21 cellular contexts compared by ENCODE assay signal in the genomic region with DNA sequence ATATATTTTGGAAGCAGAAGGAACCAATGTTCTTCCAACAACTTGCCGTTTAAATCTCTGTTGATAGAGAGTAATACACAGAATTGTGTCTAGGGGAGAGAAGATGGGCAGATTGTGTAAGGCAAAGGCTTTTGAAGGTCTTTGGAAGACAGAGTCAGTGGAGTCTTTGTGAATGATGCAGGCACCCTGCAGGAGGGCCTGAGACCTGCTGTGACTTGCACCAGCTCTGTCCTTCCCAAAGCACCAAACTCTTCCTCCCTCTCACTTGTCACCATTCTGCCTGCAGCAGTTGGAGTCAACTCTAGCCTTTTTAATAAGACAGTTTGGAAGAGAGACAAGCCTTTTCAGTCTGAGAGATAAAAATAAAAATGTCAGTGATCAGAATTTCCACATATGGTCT.
A peak's percentile ranks its signal among the peaks of the same experiment; 100 is the strongest.
DNase-seq lines count a peak whose midpoint lies in the region; ATAC-seq, FAIRE-seq and TF ChIP-seq lines count a peak whose summit lies in the region.
"Had no signal": no experiment of that assay in that cellular context is flagged by ENCODE, and none has a peak within 500 bp of the region (broad histone marks: within the 10 kb centered on the region; RNA-seq: fewer than 3 reads in every experiment).

No MANE protein-coding gene starts in this region.

- H3K4me1 ChIP-seq in mammary epithelial cell (ENCODE audit: insufficient read depth, low read length), result peaks cover 4% of the 10 kb centered on the region
- peaks cover 8% of the 10 kb centered on the region for H3K4me1 ChIP-seq in ectodermal cell (ENCODE audit: control insufficient read depth, insufficient read depth, low read length)
- H3K4me1 ChIP-seq in keratinocyte (ENCODE audit: control insufficient read depth, extremely low read depth, insufficient read depth, low read length), result peaks cover 4% of the 10 kb centered on the region
- H3K4me1 ChIP-seq in testis, result no peaks in the 10 kb centered on the region
- H3K4me1 ChIP-seq: HAP-1 had no signal

- no peaks in the 10 kb centered on the region for H4K20me1 ChIP-seq in mammary epithelial cell (ENCODE audit: insufficient read depth, low read length)
- no peaks in the 10 kb centered on the region for H4K20me1 ChIP-seq in keratinocyte (ENCODE audit: control insufficient read depth, extremely low read depth, insufficient read depth, low read length)

- TF ChIP-seq CTCF in mammary epithelial cell (conservative IDR thresholded peaks at IDR 0.05 in 1 of 2, IDR thresholded peaks at IDR 0.05 in 1 of 2; ENCODE audit: extremely low read depth in 1 of 2, insufficient read depth in 1 of 2, low read depth in 1 of 2, low read length in 2 of 2) (peak in 1 of 2 donors; percentile 12), MCF 10A (IDR thresholded peaks at IDR 0.05; ENCODE audit: unreplicated experiment) (no peak), keratinocyte (optimal IDR thresholded peaks at IDR 0.05 in 1 of 3, IDR thresholded peaks at IDR 0.05 in 1 of 3, conservative IDR thresholded peaks at IDR 0.05 in 1 of 3; ENCODE audit: extremely low read depth in 1 of 3, insufficient read depth in 2 of 3, low read length in 3 of 3) (no peak), chondrocyte (IDR thresholded peaks at IDR 0.05) (no peak), testis (IDR thresholded peaks at IDR 0.05) (no peak)

- H3K4me3 Mint-ChIP-seq in MCF 10A (ENCODE audit: unreplicated experiment) (no peak overlapping the region), chondrocyte (ENCODE audit: unreplicated experiment) (no peak overlapping the region)
- H3K4me3 Mint-ChIP-seq: CD8-positive, alpha-beta memory T cell had no signal

- no peak overlapping the region for H3K4me3 ChIP-seq in mammary epithelial cell (replicated peaks in 1 of 3; ENCODE audit: insufficient read depth in 1 of 3, low read depth in 2 of 3, low read length in 3 of 3)
- H3K4me3 ChIP-seq in ectodermal cell (ENCODE audit: insufficient read depth, low read depth, low read length), result no peak overlapping the region
- no peak overlapping the region for H3K4me3 ChIP-seq in keratinocyte (ENCODE audit: control insufficient read depth in 2 of 3, extremely low read depth in 1 of 3, insufficient read depth in 2 of 3, low read depth in 1 of 3, low read length in 3 of 3)
- no peak overlapping the region for H3K4me3 ChIP-seq in testis
- H3K4me3 ChIP-seq: HAP-1 had no signal

- in situ Hi-C loops in mammary epithelial cell (cut with MboI; ENCODE audit: low sequenced_read_pairs in 2 of 2), result no loop called here

- H3K36me3 Mint-ChIP-seq in MCF 10A (ENCODE audit: insufficient read depth, unreplicated experiment) (no peaks in the 10 kb centered on the region), chondrocyte (ENCODE audit: low read depth) (peaks cover 2% of the 10 kb centered on the region)
- H3K36me3 Mint-ChIP-seq: CD8-positive, alpha-beta memory T cell had no signal

- WGBS in mammary epithelial cell (ENCODE audit: low coverage, missing lambda C conversion rate), result 18% methylated on average over 1 of the region's 1 CpG
- WGBS in ectodermal cell, 2 experiments, result 50 to 75% methylated on average over 1 of the region's 1 CpG
- 68 to 88% methylated on average over 1 of the region's 1 CpG for WGBS in testis, 2 donors

- H3K4me2 ChIP-seq in mammary epithelial cell (ENCODE audit: insufficient read depth, low read depth, low read length) (no peak overlapping the region), keratinocyte (ENCODE audit: control insufficient read depth, extremely low read depth, insufficient read depth, low read depth, low read length) (no peak overlapping the region)

- ATAC-seq in GM19455 (IDR thresholded peaks at IDR 0.05; ENCODE audit: unreplicated experiment), result no peak
- no peak for ATAC-seq in GM18498 (IDR thresholded peaks at IDR 0.05; ENCODE audit: unreplicated experiment)
- ATAC-seq: Panc1, Right ventricle myocardium inferior, SK-N-SH treated with all-trans-retinoic acid at 6 μM for 48 hours had no signal

- no peak for TF ChIP-seq POLR2A in testis (IDR thresholded peaks at IDR 0.05)

- H2AFZ ChIP-seq in mammary epithelial cell (ENCODE audit: low read depth, low read length) (no peak overlapping the region), keratinocyte (ENCODE audit: control insufficient read depth, low read length) (no peak overlapping the region)

- peak; percentile 62 for FAIRE-seq in keratinocyte (lab: Jason Lieb, UNC)
- FAIRE-seq: GM12892 had no signal

- H3K27me3 Mint-ChIP-seq in MCF 10A (ENCODE audit: insufficient read depth, unreplicated experiment), result no peaks in the 10 kb centered on the region
- peaks cover 5% of the 10 kb centered on the region for H3K27me3 Mint-ChIP-seq in chondrocyte (ENCODE audit: low read depth)

- no TSS peak for BruUV-seq in mammary epithelial cell (replicated peaks; lab: Mats Ljungman, UMichigan)
- no TSS peak for BruUV-seq in MCF 10A (replicated peaks; lab: Mats Ljungman, UMichigan)

- H3K9me1 ChIP-seq in keratinocyte (ENCODE audit: control insufficient read depth, extremely low read depth, insufficient read depth, low read length), result no peaks in the 10 kb centered on the region

- H3K79me2 ChIP-seq in mammary epithelial cell (ENCODE audit: insufficient read depth, low read length) (no peaks in the 10 kb centered on the region), keratinocyte (ENCODE audit: control insufficient read depth, insufficient read depth, low read length) (no peaks in the 10 kb centered on the region)

- CTCF ChIA-PET in mammary epithelial cell (lab: Charles Lee; ENCODE audit: low non-redundant PET), result no interaction called here
- CTCF ChIA-PET in MCF 10A (lab: Yijun Ruan, JAX), result interaction anchor here (0.6 kb wide), 1 partner anchor 22 kb away, joined by 3 read pairs; no protein-coding TSS in a partner anchor

- H3K4me1 Mint-ChIP-seq in MCF 10A (ENCODE audit: insufficient read depth, unreplicated experiment) (no peaks in the 10 kb centered on the region), chondrocyte (ENCODE audit: low read depth) (no peaks in the 10 kb centered on the region)
- H3K4me1 Mint-ChIP-seq: CD8-positive, alpha-beta memory T cell had no signal

- H3K27ac ChIP-seq in mammary epithelial cell (ENCODE audit: insufficient read depth, low read depth, low read length) (no peak overlapping the region), ectodermal cell (ENCODE audit: insufficient read depth, low read depth, low read length, poor library complexity, severe bottlenecking) (peak overlapping the region; percentile 28), keratinocyte (ENCODE audit: control insufficient read depth, insufficient read depth, low read length) (no peak overlapping the region), testis (no peak overlapping the region)

- H3K27ac Mint-ChIP-seq in MCF 10A (ENCODE audit: low read depth, unreplicated experiment) (no peak overlapping the region), chondrocyte (ENCODE audit: unreplicated experiment) (no peak overlapping the region)
- H3K27ac Mint-ChIP-seq: CD8-positive, alpha-beta memory T cell had no signal

- intact Hi-C loops in mammary epithelial cell (cut with micrococcal nuclease), result no loop called here
- intact Hi-C loops in MCF 10A (cut with micrococcal nuclease), result no loop called here
- intact Hi-C loops in testis (cut with DNase I; ENCODE audit: low total_unique reads), result no loop called here

- POLR2A ChIA-PET in MCF 10A (lab: Yijun Ruan, JAX), result no interaction called here

- H3K9ac ChIP-seq in mammary epithelial cell (ENCODE audit: insufficient read depth, low read length), result no peak overlapping the region
- H3K9ac ChIP-seq in keratinocyte (ENCODE audit: control insufficient read depth, extremely low read depth, insufficient read depth, low read length), result no peak overlapping the region

- dilution Hi-C loops in mammary epithelial cell (cut with HindIII; ENCODE audit: low sequenced_read_pairs) (no loop called here), keratinocyte (cut with MboI; ENCODE audit: extremely low pct_ligation_motif_present, low sequenced_read_pairs) (no loop called here)

- H3K9me3 Mint-ChIP-seq in MCF 10A (ENCODE audit: unreplicated experiment), result peaks cover 35% of the 10 kb centered on the region
- peaks cover 3% of the 10 kb centered on the region for H3K9me3 Mint-ChIP-seq in chondrocyte (ENCODE audit: low read depth)

- H3K27me3 ChIP-seq in mammary epithelial cell (ENCODE audit: insufficient read depth, low read length) (no peaks in the 10 kb centered on the region), ectodermal cell (ENCODE audit: control insufficient read depth, insufficient read depth, low read length, poor library complexity, severe bottlenecking) (no peaks in the 10 kb centered on the region), keratinocyte (ENCODE audit: control insufficient read depth, extremely low read depth, insufficient read depth, low read length) (no peaks in the 10 kb centered on the region), testis (no peaks in the 10 kb centered on the region)

- DNase-seq in mammary epithelial cell, result peak; percentile 43
- DNase-seq in MCF 10A (ENCODE audit: unreplicated experiment), result no peak
- DNase-seq in keratinocyte (ENCODE audit: low read depth, low spot score), result no peak
- DNase-seq in chondrocyte (ENCODE audit: low spot score), result no peak
- no peak for DNase-seq in testis
- DNase-seq: 8988T; CD8-positive, alpha-beta memory T cell; IMR-90; Karpas-422; MM.1S; NCI-H1092 treated with DMSO at 0.1 percent for 48 hours; NCI-H1694 treated with DMSO at 0.1 percent for 48 hours; NCI-H82 had no signal

- H3K9me3 ChIP-seq in mammary epithelial cell (replicated peaks; ENCODE audit: insufficient read depth, low read length) (no peaks in the 10 kb centered on the region), ectodermal cell (ENCODE audit: control insufficient read depth, low read length) (no peaks in the 10 kb centered on the region), keratinocyte (ENCODE audit: control insufficient read depth, low read depth, low read length) (no peaks in the 10 kb centered on the region), testis (no peaks in the 10 kb centered on the region)
- H3K9me3 ChIP-seq: HAP-1 had no signal

- H3K36me3 ChIP-seq in mammary epithelial cell (ENCODE audit: insufficient read depth, low read length) (no peaks in the 10 kb centered on the region), ectodermal cell (ENCODE audit: control insufficient read depth, insufficient read depth, low read length) (no peaks in the 10 kb centered on the region), keratinocyte (ENCODE audit: control insufficient read depth in 2 of 2, extremely low read depth in 1 of 2, insufficient read depth in 2 of 2, low read length in 2 of 2) (no peaks in the 10 kb centered on the region), testis (ENCODE audit: low read depth, missing control alignments) (no peaks in the 10 kb centered on the region)
- H3K36me3 ChIP-seq: HAP-1 had no signal
